1 cellular context compared by ENCODE assay signal in the genomic region with DNA sequence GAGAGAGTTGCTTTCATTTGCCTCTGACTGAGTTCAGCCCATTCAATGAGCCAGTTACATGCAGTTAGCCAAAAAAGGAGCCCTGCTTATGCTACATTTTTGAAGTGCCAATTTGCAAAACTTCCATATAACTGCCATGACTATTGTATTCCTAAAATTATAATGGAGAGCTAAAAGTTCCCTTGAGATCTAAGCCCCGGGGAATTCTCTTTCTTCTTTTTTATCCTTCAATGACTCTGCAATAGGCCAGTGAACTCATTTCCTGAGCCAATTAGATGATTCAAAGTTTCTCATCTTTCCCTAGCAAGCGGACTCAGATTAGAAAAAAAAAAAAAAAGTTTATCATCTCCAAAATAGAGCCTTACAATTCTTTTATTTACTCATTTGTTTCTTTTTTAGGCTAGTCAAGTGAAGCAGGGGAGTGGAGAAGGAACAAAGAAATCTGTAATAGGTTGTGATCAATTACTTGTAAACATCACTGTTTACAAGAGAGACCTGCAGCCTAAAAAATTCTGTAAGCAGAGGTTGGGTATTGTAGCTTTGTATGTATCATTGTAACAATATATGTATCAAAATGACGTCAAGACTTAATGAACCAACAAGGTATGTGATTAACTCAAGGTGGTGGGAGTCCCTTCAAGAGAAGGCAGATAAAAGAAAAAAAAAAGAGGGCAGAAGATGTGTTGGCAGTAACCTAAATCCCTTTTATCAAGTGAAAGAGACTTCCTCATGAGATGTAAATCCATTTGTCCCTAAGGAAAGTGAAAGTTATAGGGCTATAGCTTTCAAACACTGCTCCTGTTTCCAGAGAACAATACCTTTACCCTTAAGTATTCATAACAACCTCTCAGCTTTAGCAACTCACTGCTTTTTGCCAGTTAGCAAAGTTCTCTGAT.
TF ChIP-seq lines count a peak whose summit lies in the region.

No MANE protein-coding gene starts in this region.

TF ChIP-seq in SK-N-SH treated with all-trans-retinoic acid at 6 μM for 48 hours, 23 proteins besides CTCF, POLR2A, EP300 and RAD21:
- TF ChIP-seq GLIS3 (CRISPR knock-in tag; IDR thresholded peaks at IDR 0.05), result no peak
- TF ChIP-seq ZFP30 (CRISPR knock-in tag; IDR thresholded peaks at IDR 0.05), result no peak
- TF ChIP-seq TOX (CRISPR knock-in tag; IDR thresholded peaks at IDR 0.05; ENCODE audit: borderline replicate concordance), result no peak
- no peak for TF ChIP-seq ZNF70 (CRISPR knock-in tag; IDR thresholded peaks at IDR 0.05)
- TF ChIP-seq SNAI2 (CRISPR knock-in tag; IDR thresholded peaks at IDR 0.05), result no peak
- no peak for TF ChIP-seq ESRRG (CRISPR knock-in tag; IDR thresholded peaks at IDR 0.05)
- no peak for TF ChIP-seq ISL1 (CRISPR knock-in tag; IDR thresholded peaks at IDR 0.05)
- no peak for TF ChIP-seq TCF4 (CRISPR knock-in tag; IDR thresholded peaks at IDR 0.05; ENCODE audit: borderline replicate concordance)
- no peak for TF ChIP-seq CSDC2 (CRISPR knock-in tag; IDR thresholded peaks at IDR 0.05)
- no peak for TF ChIP-seq OSR1 (CRISPR knock-in tag; IDR thresholded peaks at IDR 0.05)
- TF ChIP-seq CSRNP3 (CRISPR knock-in tag; IDR thresholded peaks at IDR 0.05), result no peak
- no peak for TF ChIP-seq ZC3H10 (CRISPR knock-in tag; IDR thresholded peaks at IDR 0.05)
- TF ChIP-seq BACH2 (CRISPR knock-in tag; IDR thresholded peaks at IDR 0.05; ENCODE audit: borderline replicate concordance), result no peak
